18 cellular contexts compared by ENCODE assay signal in the genomic region with DNA sequence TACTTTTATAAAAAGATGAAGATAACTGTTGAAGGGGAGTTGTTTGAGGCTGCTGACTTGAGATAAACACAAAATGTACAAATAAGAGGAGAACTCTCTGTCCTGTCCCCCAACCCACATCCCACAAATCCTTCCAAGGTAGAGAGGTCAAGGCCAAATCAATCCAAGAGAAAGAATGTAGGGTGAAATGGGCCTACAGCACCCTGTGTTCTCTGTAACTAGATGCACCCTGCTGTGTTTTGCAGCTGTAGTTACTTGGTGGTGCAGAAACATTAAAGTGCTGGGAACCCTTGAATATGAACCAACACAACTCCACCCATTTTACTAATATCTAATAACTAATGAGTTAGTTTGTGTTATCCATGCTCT.
"Had no signal": no experiment of that assay in that cellular context is flagged by ENCODE, and none has a peak within 500 bp of the region (broad histone marks: within the 10 kb centered on the region; RNA-seq: fewer than 3 reads in every experiment).

No MANE protein-coding gene starts in this region.

- H3K4me3 ChIP-seq: adrenal gland, psoas muscle, sigmoid colon, suprapubic skin had no signal

- H3K27ac ChIP-seq: adrenal gland, psoas muscle, suprapubic skin had no signal

- H3K9me3 ChIP-seq: adrenal gland, psoas muscle, sigmoid colon, suprapubic skin had no signal

- H3K36me3 ChIP-seq: adrenal gland, sigmoid colon, suprapubic skin had no signal

- H3K27me3 Mint-ChIP-seq: naive B cell had no signal

- H3K27ac Mint-ChIP-seq: activated CD4-positive, alpha-beta T cell treated with anti-CD3 and anti-CD28 coated beads, Interleukin-2, amount 10 ng/mL, durations not matched to agents 7 days and 5 days; activated T-helper 2 cell treated with anti-CD3 and anti-CD28 coated beads, Interferon-gamma antibody, Interleukin-2, Interleukin-4, amounts not matched to agents 10 μg/mL and 5 μg/mL and 100 μg/mL, durations not matched to agents 14 hours and 24 hours and 36 hours; T-helper 1 cell treated with Interleukin-12 subunit alpha and Interleukin-12 subunit beta and Interleukin-4 antibody, amounts not matched to agents 30 μg/mL and 1 μg/mL, for 36 hours had no signal

- H3K27me3 ChIP-seq: adrenal gland, sigmoid colon, suprapubic skin had no signal

- DNase-seq: activated CD4-positive, alpha-beta T cell treated with anti-CD3 and anti-CD28 coated beads, Interleukin-2, amount 10 ng/mL, durations not matched to agents 7 days and 5 days; activated CD4-positive, CD25-positive, alpha-beta regulatory T cell; activated naive CD4-positive, alpha-beta T cell treated with anti-CD3 and anti-CD28 coated beads, Interleukin-2, amount 50 U/mL, for 16 hours; activated T-cell treated with anti-CD3 and anti-CD28 coated beads for 4 hours; adrenal gland; cerebellar nuclear complex; hippocampal formation; kidney glomerular epithelial cell; midbrain; naive B cell; occipital lobe; psoas muscle; sigmoid colon; stimulated activated CD4-positive, alpha-beta T cell treated with anti-CD3 and anti-CD28 coated beads, Interleukin-2, amount 100 ng/mL, for 48 hours; stimulated activated naive CD8-positive, alpha-beta T cell treated with anti-CD3 and anti-CD28 coated beads, Interleukin-15, Interleukin-2, amounts not matched to agents 100 U/mL and 50 U/mL, for 24 hours had no signal

- H3K9me3 Mint-ChIP-seq: activated CD4-positive, alpha-beta T cell treated with anti-CD3 and anti-CD28 coated beads, Interleukin-2, amount 10 ng/mL, durations not matched to agents 7 days and 5 days; activated T-helper 2 cell treated with anti-CD3 and anti-CD28 coated beads, Interferon-gamma antibody, Interleukin-2, Interleukin-4, amounts not matched to agents 10 μg/mL and 5 μg/mL and 100 μg/mL, durations not matched to agents 14 hours and 24 hours and 36 hours; naive B cell; T-helper 1 cell treated with Interleukin-12 subunit alpha and Interleukin-12 subunit beta and Interleukin-4 antibody, amounts not matched to agents 30 μg/mL and 1 μg/mL, for 36 hours had no signal
